8 cellular contexts compared by ENCODE assay signal in genomic region chr7:55254596-55255500, GRCh38.
DNase-seq lines count a peak whose midpoint lies in the region; ATAC-seq and TF ChIP-seq lines count a peak whose summit lies in the region.

No MANE protein-coding gene starts in this region.

- ATAC-seq in GM21423 (IDR thresholded peaks at IDR 0.05; ENCODE audit: unreplicated experiment), result peak; percentile 69

- peak overlapping the region; percentile 55 for H3K4me3 ChIP-seq in fibroblast of villous mesenchyme (ENCODE audit: low read depth, low read length)
- H3K4me3 ChIP-seq in stomach, result peak overlapping the region; percentile 48 to 74 (median 67)

- H3K27ac Mint-ChIP-seq in nephron progenitor cell, result peak overlapping the region; percentile 65

- peak; percentile 94 for DNase-seq in D341Med (ENCODE audit: low spot score)
- DNase-seq in HUDEP-2 (lab: John Stamatoyannopoulos, UW; ENCODE audit: unreplicated experiment in 76 of 76), result peak in 55 of 76 experiments; percentile 1 to 64 (median 31)
- DNase-seq in RKO (ENCODE audit: low spot score), result peak; percentile 76
- DNase-seq in activated effector memory CD4-positive, alpha-beta T cell treated with anti-CD3 and anti-CD28 coated beads, Interleukin-2, amount 50 U/mL, for 16 hours, result peak; percentile 88
- DNase-seq in fibroblast of villous mesenchyme (ENCODE audit: low read depth), result peak; percentile 71
- peak; percentile 97 for DNase-seq in nephron progenitor cell
- peak; percentile 88 for DNase-seq in stomach

- TF ChIP-seq EP300 in stomach (IDR thresholded peaks at IDR 0.05), result no peak

- H3K4me3 Mint-ChIP-seq in nephron progenitor cell, result peak overlapping the region; percentile 93

- WGBS in stomach, 5 donors, result 1 to 3% (median 1%) methylated on average over 17 to 80 of the region's 80 CpGs

- no peaks in the 10 kb centered on the region for H3K36me3 Mint-ChIP-seq in nephron progenitor cell (ENCODE audit: low read depth)

- no peaks in the 10 kb centered on the region for H3K36me3 ChIP-seq in stomach

- H3K4me1 Mint-ChIP-seq in nephron progenitor cell, result no peaks in the 10 kb centered on the region

- peaks cover 0 to 50% (median 17%) of the 10 kb centered on the region in 3 donors for H3K27me3 ChIP-seq in stomach

- H3K9me3 ChIP-seq in stomach, result no peaks in the 10 kb centered on the region

- intact Hi-C loops in stomach (cut with DNase I; ENCODE audit: low total_unique reads), result loop anchor here (5.0 to 10.0 kb wide), 2 partner anchors 240 to 478 kb away; partner anchors contain the start of gene EGFR

- peaks cover 11 to 22% (median 20%) of the 10 kb centered on the region in 4 donors for H3K4me1 ChIP-seq in stomach

- no peak for TF ChIP-seq POLR2A in stomach (IDR thresholded peaks at IDR 0.05)

- TF ChIP-seq CTCF in fibroblast of villous mesenchyme (IDR thresholded peaks at IDR 0.05; ENCODE audit: insufficient read depth, low read depth, low read length) (peak; percentile 81), nephron progenitor cell (IDR thresholded peaks at IDR 0.05) (peak; percentile 83), stomach (IDR thresholded peaks at IDR 0.05) (peak in 5 of 7 experiments; percentile 73 to 96 (median 85))

- H3K27me3 Mint-ChIP-seq in nephron progenitor cell (ENCODE audit: low read depth, poor library complexity), result peaks cover 57% of the 10 kb centered on the region

- peak overlapping the region in 3 of 5 donors; percentile 3 to 78 (median 46) for H3K27ac ChIP-seq in stomach

- no peaks in the 10 kb centered on the region for H3K9me3 Mint-ChIP-seq in nephron progenitor cell

Comparison
In these comparisons a context has a peak if more than half of its experiments do, and no peak if none do; other contexts are left out.
1. Peak in every context shown above with its lines: DNase-seq, ATAC-seq, H3K4me3 ChIP-seq and H3K27ac ChIP-seq.
2. DNase-seq: peak in every context shown above with its lines; median percentile 97 in nephron progenitor cell; 94 in D341Med; 88 in activated effector memory CD4-positive, alpha-beta T cell treated with anti-CD3 and anti-CD28 coated beads, Interleukin-2, amount 50 U/mL, for 16 hours; 88 in stomach; 76 in RKO; 71 in fibroblast of villous mesenchyme; 31 in HUDEP-2.